ENCODE assay signal across 25 cellular contexts in genomic region chr4:166073783-166074182, GRCh38.
DNase-seq lines count a peak whose midpoint lies in the region; FAIRE-seq and TF ChIP-seq lines count a peak whose summit lies in the region.
"Had no signal": no experiment of that assay in that cellular context is flagged by ENCODE, and none has a peak within 500 bp of the region (broad histone marks: within the 10 kb centered on the region; RNA-seq: fewer than 3 reads in every experiment).

No MANE protein-coding gene starts in this region.

- H3K27me3 ChIP-seq in bronchial epithelial cell (ENCODE audit: control insufficient read depth, insufficient read depth, low read length): no peaks in the 10 kb centered on the region
- H3K27me3 ChIP-seq: BE2C; BLaER1 treated with 17β-estradiol and CSF1 and Interleukin-3, amounts not matched to agents 10 nM and 100 nM had no signal

- peak; percentile 51 for FAIRE-seq in HTR-8/SVneo (lab: Jason Lieb, UNC)
- FAIRE-seq in bronchial epithelial cell (lab: Jason Lieb, UNC): peak; percentile 50
- no peak for FAIRE-seq in urothelium cell line (lab: Jason Lieb, UNC)
- FAIRE-seq: A549, GM12891, GM18507, GM19239, H1 had no signal

- no peak for TF ChIP-seq CTCF in bronchial epithelial cell (IDR thresholded peaks at IDR 0.05; ENCODE audit: insufficient read depth, low read length, severe bottlenecking)

- no peak overlapping the region for H3K4me3 ChIP-seq in bronchial epithelial cell (ENCODE audit: low read depth, low read length)
- H3K4me3 ChIP-seq: A549; BLaER1 treated with 17β-estradiol and CSF1 and Interleukin-3, amounts not matched to agents 10 nM and 100 nM; GM23248 had no signal

- no peak for DNase-seq in HTR-8/SVneo (ENCODE audit: insufficient read length, low spot score)
- no peak for DNase-seq in bronchial epithelial cell (ENCODE audit: low read depth)
- peak; percentile 29 for DNase-seq in putamen (ENCODE audit: low spot score)
- no peak for DNase-seq in NCI-H82 treated with DMSO at 0.1 percent for 48 hours (lab: John Stamatoyannopoulos, UW; ENCODE audit: unreplicated experiment)
- DNase-seq in activated CD8-positive, alpha-beta memory T cell treated with anti-CD3 and anti-CD28 coated beads for 24 hours: no peak
- DNase-seq in urothelium cell line (ENCODE audit: low spot score): no peak
- DNase-seq: 8988T; ACHN; AML-193; BE2C; CD4-positive, alpha-beta T cell; CD8-positive, alpha-beta memory T cell; DMS 273 treated with DMSO at 0.1 percent for 48 hours; DMS79; EL; GDM1; GM23248; H7; HCEC 1CT had no signal

- no peaks in the 10 kb centered on the region for H3K36me3 ChIP-seq in bronchial epithelial cell (ENCODE audit: control insufficient read depth, insufficient read depth, low read length)
- H3K36me3 ChIP-seq: BE2C; BLaER1 treated with 17β-estradiol and CSF1 and Interleukin-3, amounts not matched to agents 10 nM and 100 nM had no signal
